ENCODE assay signal across 13 cellular contexts in the genomic region with DNA sequence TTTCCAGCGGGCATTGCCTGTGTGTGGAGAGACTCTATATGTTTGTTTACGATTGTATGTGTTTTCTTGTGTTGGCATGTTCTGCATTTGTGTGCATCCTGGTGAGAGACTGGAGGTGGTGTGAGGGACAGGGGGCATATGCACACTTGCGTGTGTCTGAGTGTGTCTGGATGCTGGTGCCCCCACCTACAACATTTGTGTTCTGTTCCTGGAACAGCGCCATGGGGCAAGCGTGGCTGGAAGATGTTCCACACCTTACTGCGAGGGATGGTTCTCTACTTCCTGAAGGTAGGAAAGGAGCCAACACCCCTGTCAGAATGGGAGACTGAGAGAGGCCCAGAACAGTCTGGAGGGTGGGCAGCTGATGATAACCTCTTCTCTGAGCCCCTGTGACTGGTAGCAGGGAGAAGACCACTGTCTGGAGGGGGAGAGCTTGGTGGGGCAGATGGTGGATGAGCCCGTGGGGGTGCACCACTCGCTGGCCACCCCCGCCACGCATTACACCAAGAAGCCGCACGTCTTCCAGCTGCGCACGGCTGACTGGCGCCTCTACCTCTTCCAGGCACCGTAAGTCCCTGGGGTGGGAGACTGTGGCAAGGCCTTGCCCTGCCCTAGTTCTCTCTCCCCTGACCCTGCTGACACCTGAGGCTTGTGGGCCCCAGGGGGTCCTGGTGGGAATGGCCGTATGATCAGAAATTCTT. TPM values are rescaled to one million over a fixed set of nuclear protein-coding genes. Genes with fewer than 3 reads are reported as not detected.
DNase-seq lines count a peak whose midpoint lies in the region; ATAC-seq and TF ChIP-seq lines count a peak whose summit lies in the region.
"Had no signal": no experiment of that assay in that cellular context is flagged by ENCODE, and none has a peak within 500 bp of the region (broad histone marks: within the 10 kb centered on the region; RNA-seq: fewer than 3 reads in every experiment).

No MANE protein-coding gene starts in this region.

- BruUV-seq in MCF 10A (replicated peaks; lab: Mats Ljungman, UMichigan) (no TSS peak), mammary epithelial cell (replicated peaks; lab: Mats Ljungman, UMichigan) (no TSS peak)

- H3K79me2 ChIP-seq in mammary epithelial cell (ENCODE audit: insufficient read depth, low read length) = peaks cover 26% of the 10 kb centered on the region

- 88% methylated on average over 15 of the region's 17 CpGs for WGBS in mammary epithelial cell (ENCODE audit: low coverage, missing lambda C conversion rate)

- H3K36me3 ChIP-seq in mammary epithelial cell (ENCODE audit: insufficient read depth, low read length) (peaks cover 2% of the 10 kb centered on the region), gastrocnemius medialis (no peaks in the 10 kb centered on the region)

- H2AFZ ChIP-seq in mammary epithelial cell (ENCODE audit: low read depth, low read length) = no peak overlapping the region

- no peak for TF ChIP-seq POLR2A in gastrocnemius medialis (IDR thresholded peaks at IDR 0.05)

- no peak overlapping the region for H3K4me2 ChIP-seq in mammary epithelial cell (ENCODE audit: insufficient read depth, low read depth, low read length)

- intact Hi-C loops in MCF 10A (cut with micrococcal nuclease) (no loop called here), mammary epithelial cell (cut with micrococcal nuclease) (loop anchor here (2.0 to 5.0 kb wide), 2 partner anchors 41 to 130 kb away; no protein-coding TSS in a partner anchor), gastrocnemius medialis (cut with DNase I; ENCODE audit: low total_unique reads) (loop anchor here (2.0 kb wide), 1 partner anchor 59 kb away; no protein-coding TSS in a partner anchor)
- intact Hi-C loops in activated T-helper 2 cell treated with anti-CD3 and anti-CD28 coated beads, Interferon-gamma antibody, Interleukin-2, Interleukin-4, amounts not matched to agents 10 μg/mL and 5 μg/mL and 100 μg/mL, durations not matched to agents 14 hours and 24 hours and 36 hours (cut with micrococcal nuclease) = loop anchor here (2.0 kb wide), 1 partner anchor 23 kb away; no protein-coding TSS in a partner anchor

- no peak for DNase-seq in MCF 10A (ENCODE audit: unreplicated experiment)
- no peak for DNase-seq in mammary epithelial cell
- no peak for DNase-seq in activated T-helper 2 cell treated with anti-CD3 and anti-CD28 coated beads, Interferon-gamma antibody, Interleukin-2, Interleukin-4, amounts not matched to agents 10 μg/mL and 5 μg/mL and 100 μg/mL, durations not matched to agents 14 hours and 24 hours and 36 hours (ENCODE audit: low spot score)
- no peak for DNase-seq in memory B cell (ENCODE audit: low spot score in 2 of 2)
- no peak for DNase-seq in type B pancreatic cell (ENCODE audit: extremely low spot score, unreplicated experiment)
- DNase-seq in gastrocnemius medialis = no peak
- DNase-seq: left cardiac atrium; NCI-H69; stimulated activated CD4-positive, alpha-beta T cell treated with anti-CD3 and anti-CD28 coated beads, Interleukin-1b, Interleukin-23, amount 100 ng/mL, for 48 hours had no signal

- ATAC-seq in memory B cell (ENCODE audit: low read depth) = no peak
- no peak for ATAC-seq in HG02610 (IDR thresholded peaks at IDR 0.05; ENCODE audit: unreplicated experiment)
- ATAC-seq in gastrocnemius medialis = no peak
- ATAC-seq in HG02678 (IDR thresholded peaks at IDR 0.05; ENCODE audit: unreplicated experiment) = no peak
- ATAC-seq: left cardiac atrium had no signal

- no peak overlapping the region for H3K9ac ChIP-seq in mammary epithelial cell (ENCODE audit: insufficient read depth, low read length)

- CTCF ChIA-PET in MCF 10A (lab: Yijun Ruan, JAX) (interaction anchor here (0.6 to 19.2 kb wide), 12 partner anchors 19 to 193 kb away, joined by 3 to 505 read pairs (median 12); no protein-coding TSS in a partner anchor), mammary epithelial cell (lab: Charles Lee; ENCODE audit: low non-redundant PET) (no interaction called here)

- no peaks in the 10 kb centered on the region for H3K27me3 Mint-ChIP-seq in MCF 10A (ENCODE audit: insufficient read depth, unreplicated experiment)
- no peaks in the 10 kb centered on the region for H3K27me3 Mint-ChIP-seq in activated T-helper 2 cell treated with anti-CD3 and anti-CD28 coated beads, Interferon-gamma antibody, Interleukin-2, Interleukin-4, amounts not matched to agents 10 μg/mL and 5 μg/mL and 100 μg/mL, durations not matched to agents 14 hours and 24 hours and 36 hours (ENCODE audit: low read depth)
- H3K27me3 Mint-ChIP-seq in memory B cell = no peaks in the 10 kb centered on the region
- H3K27me3 Mint-ChIP-seq in type B pancreatic cell = no peaks in the 10 kb centered on the region

- peak overlapping the region; percentile 15 for H3K4me3 Mint-ChIP-seq in MCF 10A (ENCODE audit: unreplicated experiment)
- no peak overlapping the region for H3K4me3 Mint-ChIP-seq in activated T-helper 2 cell treated with anti-CD3 and anti-CD28 coated beads, Interferon-gamma antibody, Interleukin-2, Interleukin-4, amounts not matched to agents 10 μg/mL and 5 μg/mL and 100 μg/mL, durations not matched to agents 14 hours and 24 hours and 36 hours (ENCODE audit: low read depth)
- H3K4me3 Mint-ChIP-seq in memory B cell = peak overlapping the region; percentile 14
- peak overlapping the region; percentile 80 for H3K4me3 Mint-ChIP-seq in type B pancreatic cell

- POLR2A ChIA-PET in MCF 10A (lab: Yijun Ruan, JAX) = interaction anchor here (1.0 to 5.3 kb wide), 5 partner anchors 14 to 118 kb away, joined by 3 to 75 read pairs (median 13); no protein-coding TSS in a partner anchor

- TF ChIP-seq CTCF in MCF 10A (IDR thresholded peaks at IDR 0.05; ENCODE audit: unreplicated experiment) (no peak), mammary epithelial cell (conservative IDR thresholded peaks at IDR 0.05 in 1 of 2, IDR thresholded peaks at IDR 0.05 in 1 of 2; ENCODE audit: extremely low read depth in 1 of 2, insufficient read depth in 1 of 2, low read depth in 1 of 2, low read length in 2 of 2) (no peak), type B pancreatic cell (conservative IDR thresholded peaks at IDR 0.05) (no peak), gastrocnemius medialis (IDR thresholded peaks at IDR 0.05 in 4 of 5, conservative IDR thresholded peaks at IDR 0.05 in 1 of 5) (no peak)

- H3K4me1 Mint-ChIP-seq in MCF 10A (ENCODE audit: insufficient read depth, unreplicated experiment) (no peaks in the 10 kb centered on the region), memory B cell (peaks cover 8% of the 10 kb centered on the region), type B pancreatic cell (ENCODE audit: unreplicated experiment) (peaks cover 10% of the 10 kb centered on the region)
- H3K4me1 Mint-ChIP-seq in activated T-helper 2 cell treated with anti-CD3 and anti-CD28 coated beads, Interferon-gamma antibody, Interleukin-2, Interleukin-4, amounts not matched to agents 10 μg/mL and 5 μg/mL and 100 μg/mL, durations not matched to agents 14 hours and 24 hours and 36 hours (ENCODE audit: low read depth) = peaks cover 28% of the 10 kb centered on the region

- in situ Hi-C loops in mammary epithelial cell (cut with MboI; ENCODE audit: low sequenced_read_pairs in 2 of 2) = loop anchor here (5.0 to 10.0 kb wide), 4 partner anchors 45 to 115 kb away; no protein-coding TSS in a partner anchor
- in situ Hi-C loops in gastrocnemius medialis (cut with MboI; ENCODE audit: low sequenced_read_pairs in 4 of 4) = no loop called here

- H3K27ac Mint-ChIP-seq in MCF 10A (ENCODE audit: low read depth, unreplicated experiment) (no peak overlapping the region), memory B cell (no peak overlapping the region), type B pancreatic cell (peak overlapping the region; percentile 55)
- H3K27ac Mint-ChIP-seq in activated T-helper 2 cell treated with anti-CD3 and anti-CD28 coated beads, Interferon-gamma antibody, Interleukin-2, Interleukin-4, amounts not matched to agents 10 μg/mL and 5 μg/mL and 100 μg/mL, durations not matched to agents 14 hours and 24 hours and 36 hours = peak overlapping the region; percentile 76

- H3K9me3 ChIP-seq in mammary epithelial cell (replicated peaks; ENCODE audit: insufficient read depth, low read length) = no peaks in the 10 kb centered on the region
- no peaks in the 10 kb centered on the region for H3K9me3 ChIP-seq in gastrocnemius medialis
- H3K9me3 ChIP-seq: upper lobe of left lung had no signal

- no peaks in the 10 kb centered on the region for H3K27me3 ChIP-seq in mammary epithelial cell (ENCODE audit: insufficient read depth, low read length)
- H3K27me3 ChIP-seq in gastrocnemius medialis = no peaks in the 10 kb centered on the region
- H3K27me3 ChIP-seq: hepatocyte, upper lobe of left lung had no signal

- H3K4me1 ChIP-seq in mammary epithelial cell (ENCODE audit: insufficient read depth, low read length) (peaks cover 33% of the 10 kb centered on the region), gastrocnemius medialis (peaks cover 0 to 3% of the 10 kb centered on the region in 2 donors)

- no peak overlapping the region for H3K4me3 ChIP-seq in mammary epithelial cell (replicated peaks in 1 of 3; ENCODE audit: insufficient read depth in 1 of 3, low read depth in 2 of 3, low read length in 3 of 3)
- no peak overlapping the region for H3K4me3 ChIP-seq in gastrocnemius medialis

- H3K27ac ChIP-seq in mammary epithelial cell (ENCODE audit: insufficient read depth, low read depth, low read length) = no peak overlapping the region
- H3K27ac ChIP-seq in gastrocnemius medialis = no peak overlapping the region

- H3K36me3 Mint-ChIP-seq in MCF 10A (ENCODE audit: insufficient read depth, unreplicated experiment) (peaks cover 9% of the 10 kb centered on the region), memory B cell (peaks cover 20% of the 10 kb centered on the region), type B pancreatic cell (no peaks in the 10 kb centered on the region)
- H3K36me3 Mint-ChIP-seq in activated T-helper 2 cell treated with anti-CD3 and anti-CD28 coated beads, Interferon-gamma antibody, Interleukin-2, Interleukin-4, amounts not matched to agents 10 μg/mL and 5 μg/mL and 100 μg/mL, durations not matched to agents 14 hours and 24 hours and 36 hours (ENCODE audit: low read depth) = peaks cover 93% of the 10 kb centered on the region

- H4K20me1 ChIP-seq in mammary epithelial cell (ENCODE audit: insufficient read depth, low read length) = no peaks in the 10 kb centered on the region

- dilution Hi-C loops in mammary epithelial cell (cut with HindIII; ENCODE audit: low sequenced_read_pairs) = no loop called here

- no peaks in the 10 kb centered on the region for H3K9me3 Mint-ChIP-seq in MCF 10A (ENCODE audit: unreplicated experiment)
- no peaks in the 10 kb centered on the region for H3K9me3 Mint-ChIP-seq in activated T-helper 2 cell treated with anti-CD3 and anti-CD28 coated beads, Interferon-gamma antibody, Interleukin-2, Interleukin-4, amounts not matched to agents 10 μg/mL and 5 μg/mL and 100 μg/mL, durations not matched to agents 14 hours and 24 hours and 36 hours
- no peaks in the 10 kb centered on the region for H3K9me3 Mint-ChIP-seq in memory B cell
- H3K9me3 Mint-ChIP-seq in type B pancreatic cell = no peaks in the 10 kb centered on the region

RNA-seq across cellular contexts. Expression of a gene that starts 23.7 kb away (rescaled TPM):
- total RNA-seq in MCF 10A (2022) = 9.6 and 13.2 TPM in 2 replicates
- total RNA-seq in mammary epithelial cell = 10 to 100 TPM; 23.8 to 28.6 TPM
- 12.8 TPM for polyA plus RNA-seq in mammary epithelial cell
- polyA minus RNA-seq in mammary epithelial cell = 33.5 TPM
- 313 and 319 TPM in 2 replicates for total RNA-seq in activated T-helper 2 cell treated with anti-CD3 and anti-CD28 coated beads, Interferon-gamma antibody, Interleukin-2, Interleukin-4, amounts not matched to agents 10 μg/mL and 5 μg/mL and 100 μg/mL, durations not matched to agents 14 hours and 24 hours and 36 hours
- 38.8 and 79.1 TPM in 2 replicates for total RNA-seq in type B pancreatic cell (ENCODE audit: low replicate concordance)
- total RNA-seq in gastrocnemius medialis = 1 to 10 TPM in 3 of 4 donors, under 1 TPM in 1; 0.32 to 1.3 (median 1.2) TPM

Comparison
In these comparisons a context has a peak if more than half of its experiments do, and no peak if none do; other contexts are left out.
1. H3K27ac Mint-ChIP-seq: peak in activated T-helper 2 cell treated with anti-CD3 and anti-CD28 coated beads, Interferon-gamma antibody, Interleukin-2, Interleukin-4, amounts not matched to agents 10 μg/mL and 5 μg/mL and 100 μg/mL, durations not matched to agents 14 hours and 24 hours and 36 hours (single experiment) and type B pancreatic cell (single experiment); none in MCF 10A (single experiment) and memory B cell (single experiment).
2. in situ Hi-C loops: an anchor here in mammary epithelial cell (5.0 to 10.0 kb wide); none called in gastrocnemius medialis.